9 cellular contexts compared by ENCODE assay signal in genomic region chr17:80779961-80780380, GRCh38.
DNase-seq lines count a peak whose midpoint lies in the region; ATAC-seq lines count a peak whose summit lies in the region.
"Had no signal": no experiment of that assay in that cellular context is flagged by ENCODE, and none has a peak within 500 bp of the region (broad histone marks: within the 10 kb centered on the region; RNA-seq: fewer than 3 reads in every experiment).

No MANE protein-coding gene starts in this region.

- peaks cover 27% of the 10 kb centered on the region for H3K79me1 ChIP-seq in mesenchymal stem cell (replicated peaks; ENCODE audit: low read length, poor library complexity, severe bottlenecking)

- H3K4me3 Mint-ChIP-seq in IgD-negative memory B cell: peak overlapping the region in 3 of 4 donors; percentile 11 to 86 (median 53)
- H3K4me3 Mint-ChIP-seq in activated naive CD8-positive, alpha-beta T cell treated with anti-CD3 and anti-CD28 coated beads, Interleukin-2, amount 50 U/mL, for 24 hours: peak overlapping the region; percentile 72

- H3K4me1 Mint-ChIP-seq in IgD-negative memory B cell: peaks cover 22 to 28% (median 22%) of the 10 kb centered on the region in 3 donors
- peaks cover 86% of the 10 kb centered on the region for H3K4me1 Mint-ChIP-seq in activated naive CD8-positive, alpha-beta T cell treated with anti-CD3 and anti-CD28 coated beads, Interleukin-2, amount 50 U/mL, for 24 hours

- no peak for ATAC-seq in activated naive CD8-positive, alpha-beta T cell treated with anti-CD3 and anti-CD28 coated beads, Interleukin-2, amount 50 U/mL, for 24 hours

- H3K36me3 Mint-ChIP-seq in IgD-negative memory B cell: peaks cover 13% of the 10 kb centered on the region
- H3K36me3 Mint-ChIP-seq in activated naive CD8-positive, alpha-beta T cell treated with anti-CD3 and anti-CD28 coated beads, Interleukin-2, amount 50 U/mL, for 24 hours (ENCODE audit: low read depth): peaks cover 40% of the 10 kb centered on the region

- H3K27ac Mint-ChIP-seq in IgD-negative memory B cell: peak overlapping the region in 1 of 3 donors; percentile 8
- H3K27ac Mint-ChIP-seq in activated naive CD8-positive, alpha-beta T cell treated with anti-CD3 and anti-CD28 coated beads, Interleukin-2, amount 50 U/mL, for 24 hours: peak overlapping the region; percentile 92

- H3K14ac ChIP-seq in mesenchymal stem cell (ENCODE audit: low read length in 2 of 2): peak overlapping the region in 1 of 2 experiments; percentile 57

- WGBS in mesenchymal stem cell: 61% methylated on average over 16 of the region's 16 CpGs

- H3K27me3 Mint-ChIP-seq in IgD-negative memory B cell: no peaks in the 10 kb centered on the region
- no peaks in the 10 kb centered on the region for H3K27me3 Mint-ChIP-seq in activated naive CD8-positive, alpha-beta T cell treated with anti-CD3 and anti-CD28 coated beads, Interleukin-2, amount 50 U/mL, for 24 hours

- H3K9ac ChIP-seq in mesenchymal stem cell (ENCODE audit: low read length): peak overlapping the region; percentile 83

- peaks cover 4 to 12% of the 10 kb centered on the region in 2 experiments for H3K36me3 ChIP-seq in mesenchymal stem cell (ENCODE audit: control insufficient read depth in 1 of 2, insufficient read depth in 2 of 2, low read depth in 1 of 2, low read length in 2 of 2)

- H3K4ac ChIP-seq in mesenchymal stem cell (ENCODE audit: low read depth in 1 of 2, low read length in 2 of 2): peak overlapping the region in 1 of 2 experiments; percentile 70

- H3K9me3 ChIP-seq in mesenchymal stem cell (ENCODE audit: control insufficient read depth, low read length): no peaks in the 10 kb centered on the region

- peaks cover 8% of the 10 kb centered on the region for H3K4me1 ChIP-seq in mesenchymal stem cell (ENCODE audit: control insufficient read depth, insufficient read depth, low read depth, low read length)

- peak; percentile 64 for DNase-seq in AG20443 (ENCODE audit: low spot score)
- DNase-seq in activated naive CD8-positive, alpha-beta T cell treated with anti-CD3 and anti-CD28 coated beads, Interleukin-2, amount 50 U/mL, for 24 hours: no peak
- peak; percentile 94 for DNase-seq in mesenchymal stem cell
- no peak for DNase-seq in HuH-7.5 (ENCODE audit: low spot score)
- no peak for DNase-seq in NCI-H2227 treated with DMSO at 0.1 percent for 48 hours (lab: John Stamatoyannopoulos, UW)
- no peak for DNase-seq in HK-2 (ENCODE audit: unreplicated experiment)
- DNase-seq in NCI-H748 (lab: John Stamatoyannopoulos, UW; ENCODE audit: unreplicated experiment): no peak
- DNase-seq: caudate nucleus had no signal

- no peak overlapping the region for H2AFZ ChIP-seq in mesenchymal stem cell (ENCODE audit: low read depth, low read length)

- no peak overlapping the region for H3K4me2 ChIP-seq in mesenchymal stem cell (ENCODE audit: low read length, poor library complexity, severe bottlenecking)

- no peak overlapping the region for H3K23ac ChIP-seq in mesenchymal stem cell (ENCODE audit: low read length in 2 of 2)

- no peak overlapping the region for H2AK5ac ChIP-seq in mesenchymal stem cell (ENCODE audit: low read length, severe bottlenecking)

- H4K8ac ChIP-seq in mesenchymal stem cell (ENCODE audit: low read length): peak overlapping the region; percentile 39

- H3K27ac ChIP-seq in mesenchymal stem cell (ENCODE audit: low read length, poor library complexity, severe bottlenecking): no peak overlapping the region

- peak overlapping the region; percentile 93 for H2BK120ac ChIP-seq in mesenchymal stem cell (ENCODE audit: low read depth, low read length)

- no peaks in the 10 kb centered on the region for H3K27me3 ChIP-seq in mesenchymal stem cell (ENCODE audit: control insufficient read depth in 1 of 2, insufficient read depth in 1 of 2, low read length in 2 of 2)

- peak overlapping the region; percentile 76 for H4K91ac ChIP-seq in mesenchymal stem cell (ENCODE audit: low read length)

- H3K4me3 ChIP-seq in mesenchymal stem cell (ENCODE audit: insufficient read depth in 1 of 2, low read depth in 1 of 2, low read length in 2 of 2): peak overlapping the region in 1 of 2 experiments; percentile 71

- H2BK15ac ChIP-seq in mesenchymal stem cell (ENCODE audit: low read depth, poor library complexity, severe bottlenecking): no peak overlapping the region

- H2BK5ac ChIP-seq in mesenchymal stem cell (ENCODE audit: low read depth, low read length, poor library complexity, severe bottlenecking): no peak overlapping the region

- peak overlapping the region in 1 of 2 experiments; percentile 30 for H3K18ac ChIP-seq in mesenchymal stem cell (ENCODE audit: low read depth in 1 of 2, low read length in 2 of 2)

- H2BK12ac ChIP-seq in mesenchymal stem cell (ENCODE audit: low read length in 2 of 2): peak overlapping the region; percentile 44 to 72

- no peaks in the 10 kb centered on the region for H3K9me3 Mint-ChIP-seq in IgD-negative memory B cell
- no peaks in the 10 kb centered on the region for H3K9me3 Mint-ChIP-seq in activated naive CD8-positive, alpha-beta T cell treated with anti-CD3 and anti-CD28 coated beads, Interleukin-2, amount 50 U/mL, for 24 hours

Comparison
In these comparisons a context has a peak if more than half of its experiments do, and no peak if none do; other contexts are left out.
1. DNase-seq: peak in AG20443 (single experiment) and mesenchymal stem cell (single experiment); none in activated naive CD8-positive, alpha-beta T cell treated with anti-CD3 and anti-CD28 coated beads, Interleukin-2, amount 50 U/mL, for 24 hours (single experiment), HuH-7.5 (single experiment), NCI-H2227 treated with DMSO at 0.1 percent for 48 hours (single experiment), HK-2 (single experiment) and NCI-H748 (single experiment).